ENCODE assay signal across 1 cellular context in genomic region chr3:5766848-5767247, GRCh38.
TF ChIP-seq lines count a peak whose summit lies in the region.

No MANE protein-coding gene starts in this region.

TF ChIP-seq in K562, 482 proteins besides CTCF, POLR2A, EP300 and RAD21 (continued from another document):
- TF ChIP-seq MYC (IDR thresholded peaks at IDR 0.05; ENCODE audit: low read depth, low read length) (peak; percentile 33; the same call in 1 of the 2 replicates), MYC (CRISPR knock-in tag; IDR thresholded peaks at IDR 0.05; ENCODE audit: borderline replicate concordance, low read depth) (no peak), MCM7 (IDR thresholded peaks at IDR 0.05) (no peak), TCF15 (CRISPR knock-in tag; IDR thresholded peaks at IDR 0.05) (no peak), ARID3A (IDR thresholded peaks at IDR 0.05; ENCODE audit: borderline replicate concordance, low read depth, low read length) (peak; percentile 32; the same call in 1 of the 2 replicates)
